ENCODE assay signal across 1 cellular context in genomic region chr1:9890224-9890731, GRCh38.
TF ChIP-seq lines count a peak whose summit lies in the region.

No MANE protein-coding gene starts in this region.

TF ChIP-seq in H1, 55 proteins besides CTCF, POLR2A, EP300 and RAD21 (continued from another document):
- TF ChIP-seq CBX5 (IDR thresholded peaks at IDR 0.05; ENCODE audit: low read depth, low read length) (no peak), HDAC2 (IDR thresholded peaks at IDR 0.05; ENCODE audit: borderline replicate concordance in 1 of 2, low read depth in 2 of 2, low read length in 2 of 2) (no peak), PHF8 (conservative IDR thresholded peaks at IDR 0.05; ENCODE audit: low read depth, low read length) (no peak)
